In genomic region chr1:235160965-235161684, GRCh38 we compare ENCODE assay signal across 8 cellular contexts.
DNase-seq lines count a peak whose midpoint lies in the region; TF ChIP-seq lines count a peak whose summit lies in the region.

TSS of gene RBM34 (minus strand) at chr1:235161250. CDS start at chr1:235161226, 24 bp downstream.

- no peaks in the 10 kb centered on the region for H4K20me1 ChIP-seq in MM.1S (ENCODE audit: insufficient read depth, low read length)

- H3K79me2 ChIP-seq in MM.1S (ENCODE audit: low read length): peaks cover 46% of the 10 kb centered on the region

- TF ChIP-seq CTCF in MM.1S (IDR thresholded peaks at IDR 0.05; ENCODE audit: low read length): peak; percentile 18; the same call in 1 of the 2 replicates
- no peak for TF ChIP-seq CTCF in nephron progenitor cell (IDR thresholded peaks at IDR 0.05)

- H3K4me3 ChIP-seq in HAP-1 (peak within 1 kb of the TSS; percentile 70), MM.1S (ENCODE audit: low read length) (peak within 1 kb of the TSS; percentile 82)

- peak within 1 kb of the TSS; percentile 63 for H3K27ac ChIP-seq in MM.1S (ENCODE audit: low read length)

- H3K36me3 ChIP-seq in HAP-1 (replicated peaks): peaks cover 27% of the 10 kb centered on the region
- H3K36me3 ChIP-seq in MM.1S (replicated peaks; ENCODE audit: insufficient read depth, low read length): 0 out of 2 replicates have a peak, but pooled peaks cover 3% of the 10 kb centered on the region

- H3K4me1 Mint-ChIP-seq in nephron progenitor cell: peaks cover 22% of the 10 kb centered on the region
- peaks cover 17% of the 10 kb centered on the region for H3K4me1 Mint-ChIP-seq in stimulated activated naive CD8-positive, alpha-beta T cell treated with anti-CD3 and anti-CD28 coated beads, Interleukin-15, Interleukin-2, amounts not matched to agents 100 ng/mL and 50 ng/mL, for 24 hours (ENCODE audit: low read depth)

- H3K4me2 ChIP-seq in MM.1S (ENCODE audit: low read depth, low read length): peak within 1 kb of the TSS; percentile 69

- H3K9me2 ChIP-seq in MM.1S (replicated peaks; ENCODE audit: insufficient read depth, low read length): no peaks in the 10 kb centered on the region

- H3K4me1 ChIP-seq in HAP-1 (peaks cover 3% of the 10 kb centered on the region), MM.1S (ENCODE audit: low read length) (peaks cover 8% of the 10 kb centered on the region; the same call in 1 of the 2 replicates)

- DNase-seq in GDM1 (lab: John Stamatoyannopoulos, UW) (peak; percentile 83), HAP-1 (ENCODE audit: low spot score in 2 of 2) (peak; percentile 86 to 96), MM.1S (peak; percentile 92), SIG-M5 (lab: John Stamatoyannopoulos, UW) (peak; percentile 65), fibroblast of the conjunctiva (ENCODE audit: low read depth) (peak; percentile 82), nephron progenitor cell (peak; percentile 96)
- peak; percentile 97 for DNase-seq in activated effector memory CD4-positive, alpha-beta T cell treated with anti-CD3 and anti-CD28 coated beads, Interleukin-2, amount 50 U/mL, for 16 hours

- peak within 1 kb of the TSS; percentile 99 for H3K4me3 Mint-ChIP-seq in nephron progenitor cell
- H3K4me3 Mint-ChIP-seq in stimulated activated naive CD8-positive, alpha-beta T cell treated with anti-CD3 and anti-CD28 coated beads, Interleukin-15, Interleukin-2, amounts not matched to agents 100 ng/mL and 50 ng/mL, for 24 hours: peak within 1 kb of the TSS; percentile 93

- H3K27ac Mint-ChIP-seq in nephron progenitor cell: peak within 1 kb of the TSS; percentile 98
- H3K27ac Mint-ChIP-seq in stimulated activated naive CD8-positive, alpha-beta T cell treated with anti-CD3 and anti-CD28 coated beads, Interleukin-15, Interleukin-2, amounts not matched to agents 100 ng/mL and 50 ng/mL, for 24 hours: peak within 1 kb of the TSS; percentile 95

- H3K9me3 Mint-ChIP-seq in nephron progenitor cell: no peaks in the 10 kb centered on the region
- no peaks in the 10 kb centered on the region for H3K9me3 Mint-ChIP-seq in stimulated activated naive CD8-positive, alpha-beta T cell treated with anti-CD3 and anti-CD28 coated beads, Interleukin-15, Interleukin-2, amounts not matched to agents 100 ng/mL and 50 ng/mL, for 24 hours

- H3K9me3 ChIP-seq in HAP-1 (no peaks in the 10 kb centered on the region), MM.1S (replicated peaks; ENCODE audit: insufficient read depth, low read length) (no peaks in the 10 kb centered on the region)

- H3K36me3 Mint-ChIP-seq in nephron progenitor cell (ENCODE audit: low read depth): peaks cover 10% of the 10 kb centered on the region
- peaks cover 14% of the 10 kb centered on the region for H3K36me3 Mint-ChIP-seq in stimulated activated naive CD8-positive, alpha-beta T cell treated with anti-CD3 and anti-CD28 coated beads, Interleukin-15, Interleukin-2, amounts not matched to agents 100 ng/mL and 50 ng/mL, for 24 hours (ENCODE audit: low read depth)

- peak within 1 kb of the TSS; percentile 77 for H2AFZ ChIP-seq in MM.1S (ENCODE audit: low read length)

- in situ Hi-C loops in HAP-1 (cut with MboI; ENCODE audit: low sequenced_read_pairs): no loop called here

- 0 out of 2 replicates have a peak, but pooled peaks cover 8% of the 10 kb centered on the region for H3F3A ChIP-seq in MM.1S (ENCODE audit: insufficient read depth, low read length)

- peak within 1 kb of the TSS; percentile 77 for H3K9ac ChIP-seq in MM.1S (ENCODE audit: low read length)

- no peaks in the 10 kb centered on the region for H3K27me3 Mint-ChIP-seq in nephron progenitor cell (ENCODE audit: low read depth, poor library complexity)
- no peaks in the 10 kb centered on the region for H3K27me3 Mint-ChIP-seq in stimulated activated naive CD8-positive, alpha-beta T cell treated with anti-CD3 and anti-CD28 coated beads, Interleukin-15, Interleukin-2, amounts not matched to agents 100 ng/mL and 50 ng/mL, for 24 hours

- H3K27me3 ChIP-seq in HAP-1 (ENCODE audit: low read depth) (no peaks in the 10 kb centered on the region), MM.1S (replicated peaks; ENCODE audit: insufficient read depth, low read length) (no peaks in the 10 kb centered on the region)

Comparison
In these comparisons a context has a peak if more than half of its experiments do, and no peak if none do; other contexts are left out.
1. Peak in every context shown above with its lines: DNase-seq, H3K4me3 ChIP-seq and H3K27ac ChIP-seq.